30 cellular contexts compared by ENCODE assay signal in genomic region chr7:81743201-81743600, GRCh38. TPM values are rescaled to one million over a fixed set of nuclear protein-coding genes. Genes with fewer than 3 reads are reported as not detected.
"Had no signal": no experiment of that assay in that cellular context is flagged by ENCODE, and none has a peak within 500 bp of the region (broad histone marks: within the 10 kb centered on the region; RNA-seq: fewer than 3 reads in every experiment).

No MANE protein-coding gene starts in this region.

- H3K4me1 ChIP-seq: adrenal gland, body of pancreas, colonic mucosa, esophagus squamous epithelium had no signal

- H3K9me3 ChIP-seq: adrenal gland, body of pancreas, colonic mucosa, esophagus squamous epithelium had no signal

- H3K36me3 ChIP-seq: adrenal gland, colonic mucosa, esophagus squamous epithelium had no signal

- H3K27ac Mint-ChIP-seq: activated CD4-positive, alpha-beta memory T cell treated with anti-CD3 and anti-CD28 coated beads for 36 hours; activated CD4-positive, alpha-beta T cell treated with anti-CD3 and anti-CD28 coated beads for 36 hours; activated CD4-positive, alpha-beta T cell treated with anti-CD3 and anti-CD28 coated beads, Interleukin-2, amount 10 ng/mL, durations not matched to agents 24 days and 14 days; activated CD8-positive, alpha-beta memory T cell treated with anti-CD3 and anti-CD28 coated beads, Interleukin-2, amount 10 ng/mL, durations not matched to agents 7 days and 5 days; activated CD8-positive, alpha-beta T cell treated with anti-CD3 and anti-CD28 coated beads, Interleukin-2, amount 10 ng/mL, durations not matched to agents 7 days and 5 days; activated naive CD4-positive, alpha-beta T cell treated with anti-CD3 and anti-CD28 coated beads for 36 hours; activated naive CD4-positive, alpha-beta T cell treated with anti-CD3 and anti-CD28 coated beads, Interleukin-2, amount 50 U/mL, for 24 hours; activated naive CD8-positive, alpha-beta T cell treated with anti-CD3 and anti-CD28 coated beads for 36 hours; activated naive CD8-positive, alpha-beta T cell treated with anti-CD3 and anti-CD28 coated beads, Interleukin-2, amount 50 U/mL, for 24 hours; activated T-helper 1 cell treated with anti-CD3 and anti-CD28 coated beads, Interleukin-12 subunit alpha, Interleukin-12 subunit beta, Interleukin-2, Interleukin-4 antibody, amounts not matched to agents 30 ng/mL and 10 ng/mL and 1 ng/mL, durations not matched to agents 14 hours and 24 hours and 36 hours; activated T-helper 2 cell treated with anti-CD3 and anti-CD28 coated beads, Interferon-gamma antibody, Interleukin-2, Interleukin-4, amounts not matched to agents 10 μg/mL and 5 μg/mL and 100 μg/mL, durations not matched to agents 14 hours and 24 hours and 36 hours had no signal

- H3K9me3 Mint-ChIP-seq: activated naive CD4-positive, alpha-beta T cell treated with anti-CD3 and anti-CD28 coated beads for 36 hours; activated naive CD4-positive, alpha-beta T cell treated with anti-CD3 and anti-CD28 coated beads, Interleukin-2, amount 50 U/mL, for 24 hours; activated naive CD8-positive, alpha-beta T cell treated with anti-CD3 and anti-CD28 coated beads, Interleukin-2, amount 50 U/mL, for 24 hours; activated T-helper 1 cell treated with anti-CD3 and anti-CD28 coated beads, Interleukin-12 subunit alpha, Interleukin-12 subunit beta, Interleukin-2, Interleukin-4 antibody, amounts not matched to agents 30 ng/mL and 10 ng/mL and 1 ng/mL, durations not matched to agents 14 hours and 24 hours and 36 hours; activated T-helper 2 cell treated with anti-CD3 and anti-CD28 coated beads, Interferon-gamma antibody, Interleukin-2, Interleukin-4, amounts not matched to agents 10 μg/mL and 5 μg/mL and 100 μg/mL, durations not matched to agents 14 hours and 24 hours and 36 hours had no signal

- H3K27ac ChIP-seq: adrenal gland, body of pancreas, colonic mucosa, epithelial cell of prostate, esophagus squamous epithelium had no signal

- H3K27me3 Mint-ChIP-seq: activated CD4-positive, alpha-beta memory T cell treated with anti-CD3 and anti-CD28 coated beads for 36 hours; activated CD4-positive, alpha-beta T cell treated with anti-CD3 and anti-CD28 coated beads for 36 hours; activated CD4-positive, alpha-beta T cell treated with anti-CD3 and anti-CD28 coated beads, Interleukin-2, amount 10 ng/mL, durations not matched to agents 24 days and 14 days; activated CD8-positive, alpha-beta memory T cell treated with anti-CD3 and anti-CD28 coated beads, Interleukin-2, amount 10 ng/mL, durations not matched to agents 7 days and 5 days; activated naive CD4-positive, alpha-beta T cell treated with anti-CD3 and anti-CD28 coated beads, Interleukin-2, amount 50 U/mL, for 24 hours; activated naive CD8-positive, alpha-beta T cell treated with anti-CD3 and anti-CD28 coated beads for 36 hours; activated naive CD8-positive, alpha-beta T cell treated with anti-CD3 and anti-CD28 coated beads, Interleukin-2, amount 50 U/mL, for 24 hours had no signal

- H3K4me1 Mint-ChIP-seq: activated CD4-positive, alpha-beta T cell treated with anti-CD3 and anti-CD28 coated beads for 36 hours; activated CD4-positive, alpha-beta T cell treated with anti-CD3 and anti-CD28 coated beads, Interleukin-2, amount 10 ng/mL, durations not matched to agents 24 days and 14 days; activated CD8-positive, alpha-beta memory T cell treated with anti-CD3 and anti-CD28 coated beads, Interleukin-2, amount 10 ng/mL, durations not matched to agents 7 days and 5 days; activated naive CD4-positive, alpha-beta T cell treated with anti-CD3 and anti-CD28 coated beads, Interleukin-2, amount 50 U/mL, for 24 hours; activated naive CD8-positive, alpha-beta T cell treated with anti-CD3 and anti-CD28 coated beads for 36 hours; activated naive CD8-positive, alpha-beta T cell treated with anti-CD3 and anti-CD28 coated beads, Interleukin-2, amount 50 U/mL, for 24 hours had no signal

- H3K4me3 ChIP-seq: adrenal gland, body of pancreas, colonic mucosa, esophagus squamous epithelium had no signal

- H3K4me3 Mint-ChIP-seq: activated CD4-positive, alpha-beta memory T cell treated with anti-CD3 and anti-CD28 coated beads for 36 hours; activated CD4-positive, alpha-beta T cell treated with anti-CD3 and anti-CD28 coated beads for 36 hours; activated CD4-positive, alpha-beta T cell treated with anti-CD3 and anti-CD28 coated beads, Interleukin-2, amount 10 ng/mL, durations not matched to agents 24 days and 14 days; activated CD8-positive, alpha-beta memory T cell treated with anti-CD3 and anti-CD28 coated beads, Interleukin-2, amount 10 ng/mL, durations not matched to agents 7 days and 5 days; activated CD8-positive, alpha-beta T cell treated with anti-CD3 and anti-CD28 coated beads, Interleukin-2, amount 10 ng/mL, durations not matched to agents 7 days and 5 days; activated naive CD4-positive, alpha-beta T cell treated with anti-CD3 and anti-CD28 coated beads for 36 hours; activated naive CD4-positive, alpha-beta T cell treated with anti-CD3 and anti-CD28 coated beads, Interleukin-2, amount 50 U/mL, for 24 hours; activated naive CD8-positive, alpha-beta T cell treated with anti-CD3 and anti-CD28 coated beads for 36 hours; activated naive CD8-positive, alpha-beta T cell treated with anti-CD3 and anti-CD28 coated beads, Interleukin-2, amount 50 U/mL, for 24 hours; activated T-helper 1 cell treated with anti-CD3 and anti-CD28 coated beads, Interleukin-12 subunit alpha, Interleukin-12 subunit beta, Interleukin-2, Interleukin-4 antibody, amounts not matched to agents 30 ng/mL and 10 ng/mL and 1 ng/mL, durations not matched to agents 14 hours and 24 hours and 36 hours had no signal

- H3K36me3 Mint-ChIP-seq: activated CD4-positive, alpha-beta memory T cell treated with anti-CD3 and anti-CD28 coated beads for 36 hours; activated CD8-positive, alpha-beta memory T cell treated with anti-CD3 and anti-CD28 coated beads, Interleukin-2, amount 10 ng/mL, durations not matched to agents 7 days and 5 days; activated naive CD4-positive, alpha-beta T cell treated with anti-CD3 and anti-CD28 coated beads, Interleukin-2, amount 50 U/mL, for 24 hours; activated naive CD8-positive, alpha-beta T cell treated with anti-CD3 and anti-CD28 coated beads for 36 hours had no signal

- H3K27me3 ChIP-seq: adrenal gland, body of pancreas, colonic mucosa, esophagus squamous epithelium had no signal

- DNase-seq: activated CD4-positive, alpha-beta memory T cell treated with anti-CD3 and anti-CD28 coated beads for 36 hours; activated CD4-positive, alpha-beta T cell treated with anti-CD3 and anti-CD28 coated beads for 36 hours; activated CD4-positive, alpha-beta T cell treated with anti-CD3 and anti-CD28 coated beads, Interleukin-2, amount 10 ng/mL, durations not matched to agents 24 days and 14 days; activated CD4-positive, CD25-positive, alpha-beta regulatory T cell; activated CD4-positive, CD25-positive, alpha-beta regulatory T cell treated with anti-CD3 and anti-CD28 coated beads, Interleukin-2, amount 50 U/mL, for 72 hours; activated CD8-positive, alpha-beta memory T cell treated with anti-CD3 and anti-CD28 coated beads, Interleukin-2, amount 10 ng/mL, durations not matched to agents 7 days and 5 days; activated CD8-positive, alpha-beta memory T cell treated with anti-CD3 and anti-CD28 coated beads, Interleukin-2, amount 50 U/mL, for 4 hours; activated CD8-positive, alpha-beta T cell treated with anti-CD3 and anti-CD28 coated beads, Interleukin-2, amount 10 ng/mL, durations not matched to agents 7 days and 5 days; activated effector memory CD4-positive, alpha-beta T cell treated with anti-CD3 and anti-CD28 coated beads, Interleukin-2, amount 50 U/mL, for 16 hours; activated naive CD4-positive, alpha-beta T cell treated with anti-CD3 and anti-CD28 coated beads for 36 hours; activated naive CD8-positive, alpha-beta T cell treated with anti-CD3 and anti-CD28 coated beads for 36 hours; activated naive CD8-positive, alpha-beta T cell treated with anti-CD3 and anti-CD28 coated beads, Interleukin-2, amount 50 U/mL, for 24 hours; activated T-cell treated with anti-CD3 and anti-CD28 coated beads, Interleukin-2, amount 50 U/mL, for 1 hour; activated T-cell treated with anti-CD3 and anti-CD28 coated beads, Interleukin-2, amount 50 U/mL, for 48 hours; adrenal gland; amygdala; aorta; body of pancreas; caudate nucleus; colonic mucosa; effector CD8-positive, alpha-beta T cell; esophagus squamous epithelium; foreskin fibroblast; head of caudate nucleus; T-helper 2 cell had no signal

RNA-seq across cellular contexts. Expression of gene HGF, which starts 26.6 kb away (rescaled TPM):
- total RNA-seq: activated CD4-positive, alpha-beta memory T cell treated with anti-CD3 and anti-CD28 coated beads for 36 hours; activated CD4-positive, alpha-beta T cell treated with anti-CD3 and anti-CD28 coated beads for 36 hours; activated CD4-positive, alpha-beta T cell treated with anti-CD3 and anti-CD28 coated beads, Interleukin-2, amount 10 ng/mL, durations not matched to agents 24 days and 14 days; activated CD8-positive, alpha-beta memory T cell treated with anti-CD3 and anti-CD28 coated beads for 36 hours; activated CD8-positive, alpha-beta memory T cell treated with anti-CD3 and anti-CD28 coated beads, Interleukin-2, amount 10 ng/mL, durations not matched to agents 7 days and 5 days; activated CD8-positive, alpha-beta T cell treated with anti-CD3 and anti-CD28 coated beads, Interleukin-2, amount 10 ng/mL, durations not matched to agents 7 days and 5 days; activated naive CD4-positive, alpha-beta T cell treated with anti-CD3 and anti-CD28 coated beads for 36 hours; activated naive CD8-positive, alpha-beta T cell treated with anti-CD3 and anti-CD28 coated beads for 36 hours; activated T-helper 1 cell treated with anti-CD3 and anti-CD28 coated beads, Interleukin-12 subunit alpha, Interleukin-12 subunit beta, Interleukin-2, Interleukin-4 antibody, amounts not matched to agents 30 ng/mL and 10 ng/mL and 1 ng/mL, durations not matched to agents 14 hours and 24 hours and 36 hours; activated T-helper 2 cell treated with anti-CD3 and anti-CD28 coated beads, Interferon-gamma antibody, Interleukin-2, Interleukin-4, amounts not matched to agents 10 μg/mL and 5 μg/mL and 100 μg/mL, durations not matched to agents 14 hours and 24 hours and 36 hours had no signal
